11 cellular contexts compared by ENCODE assay signal in genomic region chr3:23830869-23831484, GRCh38. TPM values are rescaled to one million over a fixed set of nuclear protein-coding genes. Genes with fewer than 3 reads are reported as not detected.
DNase-seq lines count a peak whose midpoint lies in the region; ATAC-seq and TF ChIP-seq lines count a peak whose summit lies in the region.
"Had no signal": no experiment of that assay in that cellular context is flagged by ENCODE, and none has a peak within 500 bp of the region (broad histone marks: within the 10 kb centered on the region; RNA-seq: fewer than 3 reads in every experiment).

No MANE protein-coding gene starts in this region.

- CTCF ChIA-PET in WTC11 (lab: Charles Lee), result interaction anchor here (0.7 to 1.9 kb wide), 4 partner anchors 25 to 68 kb away, joined by 3 to 6 read pairs (median 4); no protein-coding TSS in a partner anchor

- H3K27me3 Mint-ChIP-seq in CD4-positive, CD25-positive, alpha-beta regulatory T cell, result no peaks in the 10 kb centered on the region
- no peaks in the 10 kb centered on the region for H3K27me3 Mint-ChIP-seq in WTC11 (ENCODE audit: low read depth)

- TF ChIP-seq POLR2A in suprapubic skin (IDR thresholded peaks at IDR 0.05) (no peak), prostate gland (IDR thresholded peaks at IDR 0.05) (no peak)

- no peak overlapping the region for H3K4me3 ChIP-seq in CD4-positive, CD25-positive, alpha-beta regulatory T cell (ENCODE audit: low read depth, low read length)
- H3K4me3 ChIP-seq in suprapubic skin, result no peak overlapping the region
- H3K4me3 ChIP-seq in prostate gland, result no peak overlapping the region
- no peak overlapping the region for H3K4me3 ChIP-seq in H7 (ENCODE audit: insufficient read depth, low read depth, low read length)
- H3K4me3 ChIP-seq: SK-N-MC had no signal

- intact Hi-C loops in prostate gland (cut with DNase I), result no loop called here

- H3K4me1 ChIP-seq in CD4-positive, CD25-positive, alpha-beta regulatory T cell (ENCODE audit: control insufficient read depth, insufficient read depth, low read length, poor library complexity, severe bottlenecking), result peaks cover 14% of the 10 kb centered on the region
- H3K4me1 ChIP-seq in suprapubic skin (peaks cover 7% of the 10 kb centered on the region), prostate gland (replicated peaks) (no peaks in the 10 kb centered on the region)

- peak overlapping the region in 2 of 3 donors; percentile 64 to 74 for H3K27ac Mint-ChIP-seq in CD4-positive, CD25-positive, alpha-beta regulatory T cell
- H3K27ac Mint-ChIP-seq in WTC11, result peak overlapping the region; percentile 74; the same call in 1 of the 2 replicates

- POLR2A ChIA-PET in WTC11 (lab: Charles Lee), result interaction anchor here (1.1 kb wide), 1 partner anchor 24 kb away, joined by 3 read pairs; no protein-coding TSS in a partner anchor

- H3K9me3 Mint-ChIP-seq in CD4-positive, CD25-positive, alpha-beta regulatory T cell, result no peaks in the 10 kb centered on the region
- H3K9me3 Mint-ChIP-seq in WTC11, result no peaks in the 10 kb centered on the region

- H3K9me3 ChIP-seq in CD4-positive, CD25-positive, alpha-beta regulatory T cell (ENCODE audit: control insufficient read depth in 2 of 2, low read length in 2 of 2), result no peaks in the 10 kb centered on the region
- no peaks in the 10 kb centered on the region for H3K9me3 ChIP-seq in suprapubic skin
- H3K9me3 ChIP-seq in prostate gland, result no peaks in the 10 kb centered on the region

- no peaks in the 10 kb centered on the region for H3K27me3 ChIP-seq in CD4-positive, CD25-positive, alpha-beta regulatory T cell (ENCODE audit: control insufficient read depth, insufficient read depth, low read length)
- no peaks in the 10 kb centered on the region for H3K27me3 ChIP-seq in suprapubic skin
- H3K27me3 ChIP-seq in prostate gland (replicated peaks; ENCODE audit: insufficient read depth), result no peaks in the 10 kb centered on the region
- no peaks in the 10 kb centered on the region for H3K27me3 ChIP-seq in H7 (ENCODE audit: control insufficient read depth, insufficient read depth, low read length)

- DNase-seq in CD4-positive, CD25-positive, alpha-beta regulatory T cell, result peak in 1 of 3 donors; percentile 57
- DNase-seq in WTC11 (ENCODE audit: low spot score), result no peak
- DNase-seq in suprapubic skin (ENCODE audit: low spot score in 2 of 2), result no peak
- no peak for DNase-seq in prostate gland (ENCODE audit: low spot score)
- no peak for DNase-seq in stimulated activated CD4-positive, alpha-beta T cell treated with anti-CD3 and anti-CD28 coated beads, Interleukin-12 subunit alpha, Interleukin-12 subunit beta, amount 100 ng/mL, for 4 hours
- no peak for DNase-seq in H7
- DNase-seq: COR-L47, right cardiac atrium had no signal

- WGBS in suprapubic skin, result 65% methylated on average over 5 of the region's 5 CpGs
- WGBS in prostate gland, result 91% methylated on average over 5 of the region's 5 CpGs

- H3K36me3 ChIP-seq in CD4-positive, CD25-positive, alpha-beta regulatory T cell (ENCODE audit: control insufficient read depth, insufficient read depth, low read length), result no peaks in the 10 kb centered on the region
- H3K36me3 ChIP-seq in suprapubic skin, result no peaks in the 10 kb centered on the region
- H3K36me3 ChIP-seq in prostate gland, result no peaks in the 10 kb centered on the region
- no peaks in the 10 kb centered on the region for H3K36me3 ChIP-seq in H7 (replicated peaks; ENCODE audit: control insufficient read depth, insufficient read depth, low read length)

- peak; percentile 47 to 59 for ATAC-seq in CD4-positive, CD25-positive, alpha-beta regulatory T cell (ENCODE audit: low read depth in 2 of 2)
- peak; percentile 81 for ATAC-seq in GM19328 (IDR thresholded peaks at IDR 0.05; ENCODE audit: unreplicated experiment)
- peak; percentile 63 for ATAC-seq in HG02970 (IDR thresholded peaks at IDR 0.05; ENCODE audit: low FRiP score, unreplicated experiment)
- ATAC-seq in WTC11, result no peak

- no peak overlapping the region for H3K4me3 Mint-ChIP-seq in CD4-positive, CD25-positive, alpha-beta regulatory T cell
- no peak overlapping the region for H3K4me3 Mint-ChIP-seq in WTC11

- peaks cover 36 to 59% (median 43%) of the 10 kb centered on the region in 4 donors for H3K4me1 Mint-ChIP-seq in CD4-positive, CD25-positive, alpha-beta regulatory T cell
- peaks cover 57% of the 10 kb centered on the region for H3K4me1 Mint-ChIP-seq in WTC11

- TF ChIP-seq CTCF in WTC11 (IDR thresholded peaks at IDR 0.05) (no peak), suprapubic skin (IDR thresholded peaks at IDR 0.05) (no peak), prostate gland (IDR thresholded peaks at IDR 0.05) (no peak)

- no peak for TF ChIP-seq EP300 in suprapubic skin (IDR thresholded peaks at IDR 0.05)

- no peak overlapping the region for H3K27ac ChIP-seq in CD4-positive, CD25-positive, alpha-beta regulatory T cell (ENCODE audit: insufficient read depth, low read length, poor library complexity, severe bottlenecking)
- no peak overlapping the region for H3K27ac ChIP-seq in suprapubic skin
- H3K27ac ChIP-seq in prostate gland, result no peak overlapping the region
- H3K27ac ChIP-seq: SK-N-MC had no signal

- peaks cover 3% of the 10 kb centered on the region for H3K36me3 Mint-ChIP-seq in CD4-positive, CD25-positive, alpha-beta regulatory T cell
- no peaks in the 10 kb centered on the region for H3K36me3 Mint-ChIP-seq in WTC11

TF ChIP-seq in WTC11, 78 proteins besides CTCF, POLR2A, EP300 and RAD21 (continues in another document):
- no peak for TF ChIP-seq NFE2L1 (CRISPR knock-in tag; IDR thresholded peaks at IDR 0.05)
- TF ChIP-seq PRDM15 (CRISPR knock-in tag; IDR thresholded peaks at IDR 0.05), result no peak
- TF ChIP-seq TCF7 (CRISPR knock-in tag; IDR thresholded peaks at IDR 0.05; ENCODE audit: low read depth), result no peak
- TF ChIP-seq OVOL2 (CRISPR knock-in tag; IDR thresholded peaks at IDR 0.05; ENCODE audit: borderline replicate concordance), result no peak
- no peak for TF ChIP-seq GTF2I (CRISPR knock-in tag; conservative IDR thresholded peaks at IDR 0.05)
- TF ChIP-seq FOXP1 (CRISPR knock-in tag; IDR thresholded peaks at IDR 0.05; ENCODE audit: borderline replicate concordance), result no peak
- TF ChIP-seq ATF1 (CRISPR knock-in tag; IDR thresholded peaks at IDR 0.05), result no peak
- TF ChIP-seq NFATC4 (CRISPR knock-in tag; IDR thresholded peaks at IDR 0.05), result no peak
- TF ChIP-seq ZNF425 (CRISPR knock-in tag; conservative IDR thresholded peaks at IDR 0.05), result no peak
- no peak for TF ChIP-seq RELA (CRISPR knock-in tag; IDR thresholded peaks at IDR 0.05; ENCODE audit: borderline replicate concordance)

RNA-seq across cellular contexts. Expression of gene UBE2E1, which starts 25.2 kb away (rescaled TPM):
- 65.3 TPM for total RNA-seq in CD4-positive, CD25-positive, alpha-beta regulatory T cell
- 10 to 100 TPM in 2 of 4 donors, 1 to 10 TPM in 2; 6.2 to 21.2 (median 10.6) TPM for polyA plus RNA-seq in CD4-positive, CD25-positive, alpha-beta regulatory T cell
- total RNA-seq in WTC11 (2021), result 115 to 124 TPM (median 121 TPM) in 3 replicates
- 100 to 1,000 TPM in 2 of 4 donors, 10 to 100 TPM in 2; 73.0 to 119 (median 94.6) TPM for total RNA-seq in suprapubic skin
- total RNA-seq in prostate gland, result 10 to 100 TPM; 77.8 to 92.1 TPM
- 138 and 159 TPM in 2 replicates for total RNA-seq in H7 (2014; rRNA removed; shearing (Covaris generic))
